ENCODE assay signal across 23 cellular contexts in the genomic region with DNA sequence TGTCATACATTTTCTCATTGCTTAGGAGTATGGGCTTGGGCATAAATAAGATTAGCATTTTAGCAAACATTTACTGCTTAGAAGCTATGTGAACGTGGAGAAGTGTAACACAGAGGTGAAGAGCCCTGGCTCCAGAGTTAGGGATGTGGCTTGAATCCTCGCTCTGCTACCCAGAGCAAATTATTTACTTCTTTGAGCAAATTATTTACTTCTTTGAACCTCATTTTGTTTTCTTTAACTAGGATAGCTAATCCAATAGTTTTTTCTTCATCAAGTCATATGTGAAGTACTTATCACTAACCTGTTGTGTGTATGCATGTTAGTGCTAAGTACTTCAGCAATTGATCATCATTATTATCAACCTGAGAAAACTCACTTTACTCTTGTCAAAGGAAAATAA.
"Had no signal": no experiment of that assay in that cellular context is flagged by ENCODE, and none has a peak within 500 bp of the region (broad histone marks: within the 10 kb centered on the region; RNA-seq: fewer than 3 reads in every experiment).

No MANE protein-coding gene starts in this region.

- H3K4me3 ChIP-seq: body of pancreas, colonic mucosa, esophagus squamous epithelium, lung, neural progenitor cell, ovary, stomach, testis, upper lobe of right lung had no signal

- H3K27ac ChIP-seq: body of pancreas, colonic mucosa, esophagus squamous epithelium, neural progenitor cell, ovary, stomach, testis, upper lobe of right lung had no signal

- H3K36me3 Mint-ChIP-seq: neural progenitor cell had no signal

- H3K9ac ChIP-seq: neural progenitor cell had no signal

- H3K4me2 ChIP-seq: neural progenitor cell had no signal

- DNase-seq: activated CD4-positive, alpha-beta T cell treated with anti-CD3 and anti-CD28 coated beads for 48 hours; activated CD8-positive, alpha-beta memory T cell treated with anti-CD3 and anti-CD28 coated beads, Interleukin-2, amount 50 U/mL, for 4 hours; activated CD8-positive, alpha-beta T cell treated with anti-CD3 and anti-CD28 coated beads, Interleukin-2, amount 10 ng/mL, durations not matched to agents 7 days and 5 days; activated gamma-delta T cell treated with Interleukin-2 at 50 U/mL for 16 hours; amniotic stem cell; body of pancreas; central memory CD4-positive, alpha-beta T cell; colonic mucosa; esophagus squamous epithelium; glutamatergic neuron; left colon; ovary; stimulated activated CD4-positive, alpha-beta T cell treated with anti-CD3 and anti-CD28 coated beads, Interleukin-12 subunit alpha, Interleukin-12 subunit beta, amount 100 ng/mL, for 4 hours; stimulated activated CD4-positive, alpha-beta T cell treated with anti-CD3 and anti-CD28 coated beads, Interleukin-2, amount 100 ng/mL, for 24 hours; stomach; T-helper 17 cell; testis; upper lobe of right lung had no signal

- H3K27me3 ChIP-seq: body of pancreas, colonic mucosa, neural progenitor cell, ovary, testis, upper lobe of right lung had no signal

- FAIRE-seq: endometrium had no signal

- H3K4me3 Mint-ChIP-seq: activated CD8-positive, alpha-beta T cell treated with anti-CD3 and anti-CD28 coated beads, Interleukin-2, amount 10 ng/mL, durations not matched to agents 7 days and 5 days; activated naive CD8-positive, alpha-beta T cell; neural progenitor cell; T-helper 17 cell; WTC11 had no signal

- H3K27ac Mint-ChIP-seq: activated naive CD8-positive, alpha-beta T cell; neural progenitor cell; T-helper 17 cell; WTC11 had no signal

- H3K4me1 Mint-ChIP-seq: neural progenitor cell, WTC11 had no signal

- ATAC-seq: activated CD8-positive, alpha-beta T cell treated with anti-CD3 and anti-CD28 coated beads, Interleukin-2, amount 10 ng/mL, durations not matched to agents 7 days and 5 days; body of pancreas; left colon; T-helper 17 cell; upper lobe of right lung; WTC11 had no signal

- H3K9me3 ChIP-seq: body of pancreas, colonic mucosa, esophagus squamous epithelium, ovary, stomach, testis, upper lobe of right lung had no signal

- H2AFZ ChIP-seq: neural progenitor cell had no signal

- H3K4me1 ChIP-seq: colonic mucosa, esophagus squamous epithelium, neural progenitor cell, stomach, testis, upper lobe of right lung had no signal

- H3K36me3 ChIP-seq: colonic mucosa, esophagus squamous epithelium, neural progenitor cell, ovary, stomach, upper lobe of right lung had no signal
